In the genomic region with DNA sequence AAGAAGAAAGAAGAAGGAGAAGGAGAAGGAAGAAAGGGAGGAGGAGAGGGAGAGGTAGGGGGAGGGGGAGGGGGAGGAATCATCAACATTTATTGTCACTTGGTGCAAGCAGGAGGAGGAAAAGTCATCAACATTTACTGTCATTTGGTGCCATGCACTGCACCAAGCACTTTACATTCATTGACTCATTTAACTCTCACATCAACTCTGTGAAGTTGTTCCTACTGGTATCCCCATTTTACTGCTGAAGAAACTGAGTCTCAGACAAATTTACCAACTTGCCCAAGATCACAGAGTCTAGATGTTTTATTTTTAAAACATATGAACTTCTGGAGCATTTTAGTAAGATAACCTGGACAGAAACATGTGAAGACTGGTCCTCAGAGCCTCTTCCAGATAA, we compare ENCODE assay signal across 32 cellular contexts. TPM values are rescaled to one million over a fixed set of nuclear protein-coding genes. Genes with fewer than 3 reads are reported as not detected.
"Had no signal": no experiment of that assay in that cellular context is flagged by ENCODE, and none has a peak within 500 bp of the region (broad histone marks: within the 10 kb centered on the region; RNA-seq: fewer than 3 reads in every experiment).

No MANE protein-coding gene starts in this region.

- ATAC-seq: activated CD4-positive, alpha-beta T cell treated with anti-CD3 and anti-CD28 coated beads for 36 hours; activated CD8-positive, alpha-beta T cell treated with anti-CD3 and anti-CD28 coated beads for 36 hours; activated T-cell treated with anti-CD3 and anti-CD28 coated beads, Interleukin-2, amount 50 U/mL, for 4 hours; effector memory CD8-positive, alpha-beta T cell; foreskin keratinocyte; heart left ventricle; T-helper 17 cell had no signal

- H3K4me1 Mint-ChIP-seq: activated CD4-positive, alpha-beta T cell treated with anti-CD3 and anti-CD28 coated beads for 36 hours; activated CD4-positive, alpha-beta T cell treated with anti-CD3 and anti-CD28 coated beads, Interleukin-2, amount 10 ng/mL, durations not matched to agents 7 days and 5 days; activated naive CD4-positive, alpha-beta T cell treated with anti-CD3 and anti-CD28 coated beads, Interleukin-2, amount 50 U/mL, for 24 hours; T-helper 17 cell had no signal

- H3K36me3 ChIP-seq: WERI-Rb-1 had no signal

- FAIRE-seq: astrocyte, bronchial epithelial cell, colon had no signal

- H3K27ac Mint-ChIP-seq: activated CD4-positive, alpha-beta T cell treated with anti-CD3 and anti-CD28 coated beads for 36 hours; activated CD4-positive, alpha-beta T cell treated with anti-CD3 and anti-CD28 coated beads, Interleukin-2, amount 10 ng/mL, durations not matched to agents 7 days and 5 days; activated CD8-positive, alpha-beta T cell treated with anti-CD3 and anti-CD28 coated beads for 36 hours; activated naive CD4-positive, alpha-beta T cell treated with anti-CD3 and anti-CD28 coated beads for 36 hours; activated naive CD4-positive, alpha-beta T cell treated with anti-CD3 and anti-CD28 coated beads, Interleukin-2, amount 50 U/mL, for 24 hours; activated T-helper 2 cell treated with anti-CD3 and anti-CD28 coated beads, Interferon-gamma antibody, Interleukin-2, Interleukin-4, amounts not matched to agents 10 μg/mL and 5 μg/mL and 100 μg/mL, durations not matched to agents 14 hours and 24 hours and 36 hours; effector memory CD8-positive, alpha-beta T cell; T-helper 17 cell; T-helper 2 cell treated with Interferon-gamma antibody and Interleukin-4, amounts not matched to agents 5 μg/mL and 100 μg/mL, for 36 hours had no signal

- H3K27ac ChIP-seq: brain microvascular endothelial cell, esophagus muscularis mucosa, foreskin keratinocyte, heart left ventricle, WERI-Rb-1 had no signal

- H3K4me1 ChIP-seq: esophagus muscularis mucosa, foreskin keratinocyte, heart left ventricle had no signal

- H3K27me3 ChIP-seq: brain microvascular endothelial cell, esophagus muscularis mucosa, foreskin keratinocyte, gastrocnemius medialis, heart left ventricle had no signal

- DNase-seq: activated CD4-positive, alpha-beta T cell treated with anti-CD3 and anti-CD28 coated beads for 36 hours; activated CD4-positive, alpha-beta T cell treated with anti-CD3 and anti-CD28 coated beads, Interleukin-2, amount 10 ng/mL, durations not matched to agents 7 days and 5 days; activated CD4-positive, alpha-beta T cell treated with anti-CD3 and anti-CD28 coated beads, Interleukin-2, amount 50 U/mL, for 48 hours; activated CD4-positive, CD25-positive, alpha-beta regulatory T cell; activated CD4-positive, CD25-positive, alpha-beta regulatory T cell treated with anti-CD3 and anti-CD28 coated beads, Interleukin-2, amount 50 U/mL, for 72 hours; activated CD8-positive, alpha-beta memory T cell treated with anti-CD3 and anti-CD28 coated beads for 24 hours; activated CD8-positive, alpha-beta T cell treated with anti-CD3 and anti-CD28 coated beads for 36 hours; activated effector memory CD4-positive, alpha-beta T cell treated with anti-CD3 and anti-CD28 coated beads, Interleukin-2, amount 50 U/mL, for 16 hours; activated naive CD4-positive, alpha-beta T cell treated with anti-CD3 and anti-CD28 coated beads for 36 hours; activated T-cell treated with anti-CD3 and anti-CD28 coated beads, Interleukin-2, amount 50 U/mL, for 4 hours; amniotic stem cell; anterior cingulate cortex; brain microvascular endothelial cell; cortex of kidney; dermis blood vessel endothelial cell; effector CD4-positive, alpha-beta T cell; effector memory CD8-positive, alpha-beta T cell; foreskin keratinocyte; gastrocnemius medialis; glutamatergic neuron; heart left ventricle; T-helper 1 cell; T-helper 17 cell; T1000; WERI-Rb-1 had no signal

- H3K4me3 Mint-ChIP-seq: activated CD4-positive, alpha-beta T cell treated with anti-CD3 and anti-CD28 coated beads for 36 hours; activated CD4-positive, alpha-beta T cell treated with anti-CD3 and anti-CD28 coated beads, Interleukin-2, amount 10 ng/mL, durations not matched to agents 7 days and 5 days; activated CD8-positive, alpha-beta T cell treated with anti-CD3 and anti-CD28 coated beads for 36 hours; activated naive CD4-positive, alpha-beta T cell treated with anti-CD3 and anti-CD28 coated beads for 36 hours; activated naive CD4-positive, alpha-beta T cell treated with anti-CD3 and anti-CD28 coated beads, Interleukin-2, amount 50 U/mL, for 24 hours; activated T-cell treated with anti-CD3 and anti-CD28 coated beads, Interleukin-2, amount 50 U/mL, for 4 hours; effector memory CD8-positive, alpha-beta T cell; T-helper 17 cell; T-helper 2 cell treated with Interferon-gamma antibody and Interleukin-4, amounts not matched to agents 5 μg/mL and 100 μg/mL, for 36 hours had no signal

- H3K9me3 Mint-ChIP-seq: activated naive CD4-positive, alpha-beta T cell treated with anti-CD3 and anti-CD28 coated beads, Interleukin-2, amount 50 U/mL, for 24 hours; effector memory CD8-positive, alpha-beta T cell had no signal

- H3K27me3 Mint-ChIP-seq: activated CD4-positive, alpha-beta T cell treated with anti-CD3 and anti-CD28 coated beads for 36 hours; activated CD4-positive, alpha-beta T cell treated with anti-CD3 and anti-CD28 coated beads, Interleukin-2, amount 10 ng/mL, durations not matched to agents 7 days and 5 days; activated CD8-positive, alpha-beta T cell treated with anti-CD3 and anti-CD28 coated beads for 36 hours; activated naive CD4-positive, alpha-beta T cell treated with anti-CD3 and anti-CD28 coated beads, Interleukin-2, amount 50 U/mL, for 24 hours; effector memory CD8-positive, alpha-beta T cell; T-helper 17 cell had no signal

- H3K4me3 ChIP-seq: esophagus muscularis mucosa, gastrocnemius medialis, heart left ventricle had no signal

- H3K9me3 ChIP-seq: esophagus muscularis mucosa, gastrocnemius medialis had no signal

RNA-seq across cellular contexts. Expression of gene NEB, which starts 46.7 kb away (rescaled TPM):
- polyA plus RNA-seq: foreskin keratinocyte had no signal
